1 cellular context compared by ENCODE assay signal in genomic region chr4:155796031-155796430, GRCh38.
TF ChIP-seq lines count a peak whose summit lies in the region.

No MANE protein-coding gene starts in this region.

TF ChIP-seq in SK-N-SH, 30 proteins besides CTCF, POLR2A, EP300 and RAD21 (continued from another document):
- TF ChIP-seq IRF3 (IDR thresholded peaks at IDR 0.05; ENCODE audit: low read depth, low read length) (no peak), MAX (IDR thresholded peaks at IDR 0.05; ENCODE audit: low read depth) (no peak), SMC3 (IDR thresholded peaks at IDR 0.05; ENCODE audit: low read depth, low read length) (no peak), EZH2phosphoT487 (IDR thresholded peaks at IDR 0.05; ENCODE audit: borderline replicate concordance, low read depth) (no peak), NFIC (IDR thresholded peaks at IDR 0.05; ENCODE audit: borderline replicate concordance) (no peak), NRF1 (IDR thresholded peaks at IDR 0.05; ENCODE audit: low read depth, low read length) (no peak), FOXM1 (IDR thresholded peaks at IDR 0.05; ENCODE audit: low read depth) (no peak), TAF1 (IDR thresholded peaks at IDR 0.05; ENCODE audit: borderline replicate concordance, low read depth, low read length) (no peak), REST (IDR thresholded peaks at IDR 0.05; ENCODE audit: low read depth, low read length) (no peak), FOSL2 (IDR thresholded peaks at IDR 0.05; ENCODE audit: borderline replicate concordance, low read depth) (no peak), GATA2 (CRISPR knock-in tag; IDR thresholded peaks at IDR 0.05) (no peak), RXRA (IDR thresholded peaks at IDR 0.05; ENCODE audit: borderline replicate concordance, low read depth) (no peak), RFX5 (IDR thresholded peaks at IDR 0.05; ENCODE audit: low read length) (no peak)
